ENCODE assay signal across 17 cellular contexts in genomic region chr1:14242870-14243269, GRCh38.
DNase-seq lines count a peak whose midpoint lies in the region; TF ChIP-seq lines count a peak whose summit lies in the region.
"Had no signal": no experiment of that assay in that cellular context is flagged by ENCODE, and none has a peak within 500 bp of the region (broad histone marks: within the 10 kb centered on the region; RNA-seq: fewer than 3 reads in every experiment).

No MANE protein-coding gene starts in this region.

- CTCF ChIA-PET in OCI-LY7 (lab: Charles Lee; ENCODE audit: unreplicated experiment), result no interaction called here

- TF ChIP-seq CTCF in OCI-LY7 (conservative IDR thresholded peaks at IDR 0.05; ENCODE audit: low read length) (no peak), neural progenitor cell (IDR thresholded peaks at IDR 0.05) (no peak)

- H3K4me2 ChIP-seq in OCI-LY7 (ENCODE audit: low read length) (peak overlapping the region; percentile 57), neural progenitor cell (no peak overlapping the region)
- H3K4me2 ChIP-seq: A549 had no signal

- H3K9me2 ChIP-seq in OCI-LY7 (ENCODE audit: insufficient read depth, low read length), result no peaks in the 10 kb centered on the region

- H3K4me1 ChIP-seq in OCI-LY7 (ENCODE audit: insufficient read depth, low read length, poor library complexity, severe bottlenecking), result peaks cover 63% of the 10 kb centered on the region
- H3K4me1 ChIP-seq in neural progenitor cell, result no peaks in the 10 kb centered on the region
- H3K4me1 ChIP-seq: A549, HAP-1 had no signal

- H3F3A ChIP-seq in neural progenitor cell (ENCODE audit: low read depth), result no peaks in the 10 kb centered on the region

- H3K36me3 ChIP-seq in OCI-LY7 (ENCODE audit: insufficient read depth, low read length) (no peaks in the 10 kb centered on the region), neural progenitor cell (no peaks in the 10 kb centered on the region)
- H3K36me3 ChIP-seq: HAP-1 had no signal

- no TSS peak for BruUV-seq in OCI-LY7 (replicated peaks; lab: Mats Ljungman, UMichigan)

- H2AFZ ChIP-seq in OCI-LY7 (ENCODE audit: low read length) (peak overlapping the region; percentile 71), neural progenitor cell (replicated peaks) (no peak overlapping the region)

- no peak overlapping the region for H3K9ac ChIP-seq in neural progenitor cell

- DNase-seq in NCI-H526 (lab: John Stamatoyannopoulos, UW), result peak; percentile 46 to 62
- no peak for DNase-seq in NCI-H526 treated with DMSO at 0.1 percent for 48 hours (lab: John Stamatoyannopoulos, UW)
- DNase-seq in OCI-LY7 (ENCODE audit: low spot score), result no peak
- no peak for DNase-seq in neural progenitor cell (ENCODE audit: low spot score)
- DNase-seq in KBM-7, result no peak
- no peak for DNase-seq in ecto neural progenitor cell (ENCODE audit: low spot score)
- no peak for DNase-seq in effector CD8-positive, alpha-beta T cell (lab: John Stamatoyannopoulos, UW)
- no peak for DNase-seq in HCEC 1CT
- DNase-seq: AML-193; CD4-positive, alpha-beta memory T cell; DMS153; DMS79; GF-D8 had no signal

- H3K27me3 Mint-ChIP-seq in neural progenitor cell (ENCODE audit: insufficient read depth, low read depth), result peaks cover 3% of the 10 kb centered on the region

- POLR2A ChIA-PET in OCI-LY7 (lab: Charles Lee), result no interaction called here

- peak overlapping the region; percentile 14 for H3K27ac Mint-ChIP-seq in neural progenitor cell
- H3K27ac Mint-ChIP-seq: CD14-positive monocyte; CD4-positive, alpha-beta memory T cell had no signal

- no peaks in the 10 kb centered on the region for H3K27me3 ChIP-seq in neural progenitor cell

- H3K36me3 Mint-ChIP-seq in neural progenitor cell, result no peaks in the 10 kb centered on the region
- H3K36me3 Mint-ChIP-seq: CD14-positive monocyte; CD4-positive, alpha-beta memory T cell had no signal

- no peak overlapping the region for H3K4me3 Mint-ChIP-seq in neural progenitor cell
- H3K4me3 Mint-ChIP-seq: CD14-positive monocyte; CD4-positive, alpha-beta memory T cell had no signal

- H4K20me1 ChIP-seq in OCI-LY7 (ENCODE audit: insufficient read depth, low read length) (no peaks in the 10 kb centered on the region), neural progenitor cell (ENCODE audit: low read depth) (no peaks in the 10 kb centered on the region)

- H3K4me3 ChIP-seq in OCI-LY7 (ENCODE audit: low read depth, low read length, poor library complexity, severe bottlenecking) (peak overlapping the region; percentile 32), neural progenitor cell (no peak overlapping the region)
- H3K4me3 ChIP-seq: A549, HAP-1 had no signal

- H3K9me3 Mint-ChIP-seq in neural progenitor cell, result peaks cover 4% of the 10 kb centered on the region

- peak overlapping the region; percentile 56 for H3K27ac ChIP-seq in OCI-LY7 (ENCODE audit: low read depth, low read length, poor library complexity, severe bottlenecking)
- H3K27ac ChIP-seq in neural progenitor cell, result no peak overlapping the region
- H3K27ac ChIP-seq: 22Rv1, A549 had no signal

- H3K9me3 ChIP-seq in OCI-LY7 (ENCODE audit: low read length), result no peaks in the 10 kb centered on the region
- no peaks in the 10 kb centered on the region for H3K9me3 ChIP-seq in neural progenitor cell (ENCODE audit: low read depth)
- H3K9me3 ChIP-seq: A549, HAP-1 had no signal

- peaks cover 18% of the 10 kb centered on the region for H3K4me1 Mint-ChIP-seq in neural progenitor cell
- H3K4me1 Mint-ChIP-seq: CD14-positive monocyte; CD4-positive, alpha-beta memory T cell had no signal

- H3K79me2 ChIP-seq in OCI-LY7 (ENCODE audit: insufficient read depth, low read depth, low read length), result no peaks in the 10 kb centered on the region
- no peaks in the 10 kb centered on the region for H3K79me2 ChIP-seq in neural progenitor cell (ENCODE audit: low read depth)

- intact Hi-C loops in OCI-LY7 (cut with micrococcal nuclease; ENCODE audit: unreplicated experiment), result no loop called here

- in situ Hi-C loops in KBM-7 (cut with MboI; ENCODE audit: low pct_unique_long_range_greater_than_20kb, low sequenced_read_pairs), result no loop called here

Comparison
In these comparisons a context has a peak if more than half of its experiments do, and no peak if none do; other contexts are left out.
1. DNase-seq: peak in NCI-H526 (2 of 2); none in NCI-H526 treated with DMSO at 0.1 percent for 48 hours (single experiment), OCI-LY7 (single experiment), neural progenitor cell (single experiment), KBM-7 (single experiment), ecto neural progenitor cell (single experiment), effector CD8-positive, alpha-beta T cell (single experiment) and HCEC 1CT (single experiment).